9 cellular contexts compared by ENCODE assay signal in genomic region chr1:44842415-44842762, GRCh38. TPM values are rescaled to one million over a fixed set of nuclear protein-coding genes. Genes with fewer than 3 reads are reported as not detected.
A peak's percentile ranks its signal among the peaks of the same experiment; 100 is the strongest.
DNase-seq lines count a peak whose midpoint lies in the region; ATAC-seq and TF ChIP-seq lines count a peak whose summit lies in the region.
"Had no signal": no experiment of that assay in that cellular context is flagged by ENCODE, and none has a peak within 500 bp of the region (broad histone marks: within the 10 kb centered on the region; RNA-seq: fewer than 3 reads in every experiment).

No MANE protein-coding gene starts in this region.

- no peak for ATAC-seq in HG03521 (IDR thresholded peaks at IDR 0.05; ENCODE audit: unreplicated experiment)

- H3K9me3 Mint-ChIP-seq in CD14-positive monocyte (peaks cover 0 to 2% (median 2%) of the 10 kb centered on the region in 7 donors), osteocyte (ENCODE audit: unreplicated experiment) (no peaks in the 10 kb centered on the region)

- H3K4me3 Mint-ChIP-seq in CD14-positive monocyte (peak overlapping the region; percentile 47 to 68), osteocyte (ENCODE audit: unreplicated experiment) (peak overlapping the region; percentile 69)

- H3K36me3 ChIP-seq in SK-N-MC (ENCODE audit: insufficient read depth, low read length) = no peaks in the 10 kb centered on the region

- no peaks in the 10 kb centered on the region for H3K9me3 ChIP-seq in SK-N-MC (ENCODE audit: low read depth, low read length)

- H3K36me3 Mint-ChIP-seq in CD14-positive monocyte = peaks cover 3 to 10% of the 10 kb centered on the region in 2 donors
- H3K36me3 Mint-ChIP-seq in osteocyte (ENCODE audit: unreplicated experiment) = peaks cover 2% of the 10 kb centered on the region

- peak overlapping the region; percentile 81 for H3K4me3 ChIP-seq in SK-N-MC
- peak overlapping the region; percentile 55 for H3K4me3 ChIP-seq in fibroblast of pulmonary artery (replicated peaks; ENCODE audit: low read depth, low read length)

- no peak overlapping the region for H3K27ac ChIP-seq in SK-N-MC

- H3K4me1 Mint-ChIP-seq in CD14-positive monocyte (peaks cover 7% of the 10 kb centered on the region), osteocyte (ENCODE audit: unreplicated experiment) (peaks cover 12% of the 10 kb centered on the region)

- H3K27me3 Mint-ChIP-seq in CD14-positive monocyte (ENCODE audit: low read depth in 3 of 3) (peaks cover 23 to 29% (median 29%) of the 10 kb centered on the region in 3 donors), osteocyte (ENCODE audit: unreplicated experiment) (no peaks in the 10 kb centered on the region)

- no peak overlapping the region for H3K27ac Mint-ChIP-seq in CD14-positive monocyte
- no peak overlapping the region for H3K27ac Mint-ChIP-seq in osteocyte (ENCODE audit: unreplicated experiment)

- no peak for TF ChIP-seq CTCF in CD14-positive monocyte (IDR thresholded peaks at IDR 0.05)
- TF ChIP-seq CTCF in fibroblast of pulmonary artery (IDR thresholded peaks at IDR 0.05; ENCODE audit: low read length, missing control alignments) = no peak
- no peak for TF ChIP-seq CTCF in osteocyte (IDR thresholded peaks at IDR 0.05)

- DNase-seq in CD14-positive monocyte (ENCODE audit: low spot score) (no peak), SK-N-MC (ENCODE audit: low read depth, low spot score) (no peak), fibroblast of pulmonary artery (ENCODE audit: low read depth) (no peak), osteocyte (ENCODE audit: extremely low spot score, unreplicated experiment) (no peak), globus pallidus (ENCODE audit: low spot score) (no peak), amniotic stem cell (lab: John Stamatoyannopoulos, UW) (no peak)
- no peak for DNase-seq in stimulated activated CD4-positive, alpha-beta T cell treated with anti-CD3 and anti-CD28 coated beads, Interleukin-4, amount 100 ng/mL, for 24 hours
- DNase-seq: SIG-M5 had no signal

- intact Hi-C loops in CD14-positive monocyte (cut with micrococcal nuclease) = no loop called here

- peak overlapping the region; percentile 75 for H3K9ac ChIP-seq in SK-N-MC (ENCODE audit: insufficient read length)

RNA-seq across cellular contexts. Expression of gene PTCH2, which starts 0.7 kb away (rescaled TPM):
- polyA plus RNA-seq in CD14-positive monocyte = under 1 TPM; 0.18 to 0.22 TPM
- total RNA-seq in osteocyte = 1.4 TPM in 2 replicates

RNA-seq across cellular contexts. Expression of gene BTBD19, which starts 34.1 kb away (rescaled TPM):
- polyA plus RNA-seq in CD14-positive monocyte = under 1 TPM; 0.10 to 0.73 TPM
- total RNA-seq in osteocyte = 39.1 and 51.2 TPM in 2 replicates

RNA-seq across cellular contexts. Expression of gene DYNLT4, which starts 35.2 kb away (rescaled TPM):
- 1 to 10 TPM; 2.2 to 2.8 TPM for polyA plus RNA-seq in CD14-positive monocyte
- 0.48 TPM in 1 of 2 replicates, not detected in the other for total RNA-seq in osteocyte

RNA-seq across cellular contexts. Expression of gene PLK3, which starts 42.2 kb away (rescaled TPM):
- 10 to 100 TPM; 15.8 to 28.1 TPM for polyA plus RNA-seq in CD14-positive monocyte
- total RNA-seq in osteocyte = 43.8 and 57.1 TPM in 2 replicates

RNA-seq across cellular contexts. Expression of gene BEST4, which starts 54.4 kb away (rescaled TPM):
- not detected for polyA plus RNA-seq in CD14-positive monocyte
- total RNA-seq in osteocyte = 0.18 and 0.48 TPM in 2 replicates
